In genomic region chr10:46016190-46016589, GRCh38 we compare ENCODE assay signal across 27 cellular contexts. TPM values are rescaled to one million over a fixed set of nuclear protein-coding genes. Genes with fewer than 3 reads are reported as not detected.
"Had no signal": no experiment of that assay in that cellular context is flagged by ENCODE, and none has a peak within 500 bp of the region (broad histone marks: within the 10 kb centered on the region; RNA-seq: fewer than 3 reads in every experiment).

No MANE protein-coding gene starts in this region.

- DNase-seq: activated CD4-positive, alpha-beta T cell treated with anti-CD3 and anti-CD28 coated beads for 1 hour; activated CD4-positive, alpha-beta T cell treated with anti-CD3 and anti-CD28 coated beads, Interleukin-2, amount 50 U/mL, for 1 hour; activated effector memory CD4-positive, alpha-beta T cell treated with anti-CD3 and anti-CD28 coated beads, Interleukin-2, amount 50 U/mL, for 16 hours; activated naive CD4-positive, alpha-beta T cell treated with anti-CD3 and anti-CD28 coated beads, Interleukin-2, amount 50 U/mL, for 16 hours; activated T-cell treated with anti-CD3 and anti-CD28 coated beads, Interleukin-2, amount 50 U/mL, for 72 hours; colonic mucosa; dorsolateral prefrontal cortex; effector memory CD8-positive, alpha-beta T cell; hippocampal formation; kidney glomerular epithelial cell; mesenchymal stem cell; mucosa of descending colon; occipital lobe; posterior cingulate gyrus; small intestine; stimulated activated CD8-positive, alpha-beta memory T cell treated with anti-CD3 and anti-CD28 coated beads, Interleukin-4, amount 100 ng/mL, for 48 hours; stimulated activated naive CD4-positive, alpha-beta T cell; T-helper 9 cell; thyroid gland had no signal

- H3K27ac ChIP-seq: colonic mucosa, esophagus muscularis mucosa, thyroid gland had no signal

- ATAC-seq: activated T-cell treated with anti-CD3 and anti-CD28 coated beads, Interleukin-2, amount 50 U/mL, for 72 hours; effector memory CD8-positive, alpha-beta T cell; mucosa of descending colon; sciatic nerve had no signal

- H3K27me3 ChIP-seq: colonic mucosa, dorsolateral prefrontal cortex, esophagus muscularis mucosa, thyroid gland had no signal

- H3K27me3 Mint-ChIP-seq: effector memory CD8-positive, alpha-beta T cell had no signal

- H3K4me3 Mint-ChIP-seq: activated T-cell treated with anti-CD3 and anti-CD28 coated beads, Interleukin-2, amount 50 U/mL, for 72 hours; effector memory CD8-positive, alpha-beta T cell had no signal

- H3K4me3 ChIP-seq: colonic mucosa, dorsolateral prefrontal cortex, esophagus muscularis mucosa, mucosa of descending colon, thyroid gland had no signal

- H3K9me3 Mint-ChIP-seq: activated T-cell treated with anti-CD3 and anti-CD28 coated beads, Interleukin-2, amount 50 U/mL, for 72 hours; effector memory CD8-positive, alpha-beta T cell had no signal

- H3K4me1 ChIP-seq: colonic mucosa had no signal

- H3K9me3 ChIP-seq: colonic mucosa, esophagus muscularis mucosa, mucosa of descending colon, thyroid gland had no signal

RNA-seq across cellular contexts. Expression of gene MSMB, which starts 29.9 kb away (rescaled TPM):
- total RNA-seq: activated T-cell treated with anti-CD3 and anti-CD28 coated beads, Interleukin-2, amount 50 U/mL, for 72 hours; astrocyte; colonic mucosa; dorsolateral prefrontal cortex; esophagus muscularis mucosa; frontal cortex; mucosa of descending colon; occipital lobe; sciatic nerve; subcutaneous adipose tissue; T-helper 1 cell treated with Interleukin-12 subunit alpha and Interleukin-12 subunit beta and Interleukin-4 antibody, amounts not matched to agents 30 ng/mL and 1 ng/mL, for 36 hours; thyroid gland; ureter had no signal
- polyA plus RNA-seq: neural cell had no signal
